Comparison of ENCODE assay signal across 26 cellular contexts in genomic region chr10:127299956-127300689, GRCh38.
DNase-seq lines count a peak whose midpoint lies in the region; ATAC-seq, FAIRE-seq and TF ChIP-seq lines count a peak whose summit lies in the region.
"Had no signal": no experiment of that assay in that cellular context is flagged by ENCODE, and none has a peak within 500 bp of the region (broad histone marks: within the 10 kb centered on the region; RNA-seq: fewer than 3 reads in every experiment).

No MANE protein-coding gene starts in this region.

- FAIRE-seq in endothelial cell of umbilical vein (lab: Jason Lieb, UNC) = peak; percentile 46
- no peak for FAIRE-seq in kidney (lab: Jason Lieb, UNC)
- FAIRE-seq: D721Med, HTR-8/SVneo, RCC 7860 had no signal

- POLR2A ChIA-PET in WTC11 (lab: Charles Lee) = no interaction called here
- POLR2A ChIA-PET in endothelial cell of umbilical vein (lab: Charles Lee) = no interaction called here

- TF ChIP-seq POLR2A in endothelial cell of umbilical vein (IDR thresholded peaks at IDR 0.05; ENCODE audit: low read depth, low read length) (no peak), right lobe of liver (IDR thresholded peaks at IDR 0.05) (no peak), stomach (IDR thresholded peaks at IDR 0.05) (no peak)

- H3K36me3 ChIP-seq in endothelial cell of umbilical vein (ENCODE audit: control insufficient read depth in 2 of 2, extremely low read depth in 1 of 2, insufficient read depth in 2 of 2, low read length in 2 of 2) (no peaks in the 10 kb centered on the region), right lobe of liver (no peaks in the 10 kb centered on the region), stomach (no peaks in the 10 kb centered on the region), kidney (ENCODE audit: control insufficient read depth in 1 of 2, insufficient read depth in 2 of 2, low read length in 2 of 2) (no peaks in the 10 kb centered on the region)
- H3K36me3 ChIP-seq: BLaER1 treated with 17β-estradiol and CSF1 and Interleukin-3, amounts not matched to agents 10 nM and 100 nM; MG63 had no signal

- H3K4me1 ChIP-seq in endothelial cell of umbilical vein (ENCODE audit: control insufficient read depth, extremely low read depth, insufficient read depth, low read length) (no peaks in the 10 kb centered on the region), right lobe of liver (peaks cover 0 to 16% (median 0%) of the 10 kb centered on the region in 4 donors), stomach (peaks cover 10 to 29% (median 15%) of the 10 kb centered on the region in 4 donors), kidney (ENCODE audit: control insufficient read depth in 1 of 2, insufficient read depth in 1 of 2, low read depth in 1 of 2, low read length in 2 of 2) (peaks cover 5 to 17% of the 10 kb centered on the region in 2 donors)
- H3K4me1 ChIP-seq: BLaER1 treated with 17β-estradiol and CSF1 and Interleukin-3, amounts not matched to agents 10 nM and 100 nM had no signal

- dilution Hi-C loops in endothelial cell of umbilical vein (cut with MboI; ENCODE audit: extremely low pct_ligation_motif_present, low sequenced_read_pairs) = no loop called here

- H3K27ac Mint-ChIP-seq in WTC11 = peak overlapping the region; percentile 34; the same call in 1 of the 2 replicates
- H3K27ac Mint-ChIP-seq: CD8-positive, alpha-beta memory T cell; IgD-negative memory B cell had no signal

- 62% methylated on average over 9 of the region's 13 CpGs for whole genome bisulfite sequencing in right lobe of liver (ENCODE audit: insufficient coverage, low coverage, low lambda C conversion rate, missing lambda C conversion rate)
- WGBS in stomach, 5 donors = 59 to 81% (median 68%) methylated on average over 13 of the region's 13 CpGs

- no TSS peak for BruUV-seq in endothelial cell of umbilical vein (replicated peaks; lab: Mats Ljungman, UMichigan)

- H3K4me2 ChIP-seq in endothelial cell of umbilical vein (ENCODE audit: insufficient read depth, low read length) = no peak overlapping the region
- H3K4me2 ChIP-seq: BLaER1 treated with 17β-estradiol and CSF1 and Interleukin-3, amounts not matched to agents 10 nM and 100 nM had no signal

- TF ChIP-seq EP300 in stomach (IDR thresholded peaks at IDR 0.05) = no peak

- H3K4me3 Mint-ChIP-seq in WTC11 = no peak overlapping the region
- H3K4me3 Mint-ChIP-seq: CD8-positive, alpha-beta memory T cell; H9; IgD-negative memory B cell had no signal

- CTCF ChIA-PET in WTC11 (lab: Charles Lee) = no interaction called here
- CTCF ChIA-PET in endothelial cell of umbilical vein (lab: Charles Lee) = no interaction called here

- H3K9me1 ChIP-seq in endothelial cell of umbilical vein (replicated peaks; ENCODE audit: control insufficient read depth, extremely low read depth, insufficient read depth, low read length) = no peaks in the 10 kb centered on the region

- H4K20me1 ChIP-seq in endothelial cell of umbilical vein (replicated peaks; ENCODE audit: control insufficient read depth, extremely low read depth, insufficient read depth, low read length) = no peaks in the 10 kb centered on the region
- H4K20me1 ChIP-seq: BLaER1 treated with 17β-estradiol and CSF1 and Interleukin-3, amounts not matched to agents 10 nM and 100 nM had no signal

- no peaks in the 10 kb centered on the region for H3K27me3 ChIP-seq in endothelial cell of umbilical vein (ENCODE audit: control insufficient read depth in 2 of 2, insufficient read depth in 2 of 2, low read length in 2 of 2)
- no peaks in the 10 kb centered on the region for H3K27me3 ChIP-seq in right lobe of liver
- no peaks in the 10 kb centered on the region for H3K27me3 ChIP-seq in stomach
- H3K27me3 ChIP-seq: BLaER1 treated with 17β-estradiol and CSF1 and Interleukin-3, amounts not matched to agents 10 nM and 100 nM; MG63 had no signal

- no peak overlapping the region for H3K27ac ChIP-seq in endothelial cell of umbilical vein (ENCODE audit: insufficient read depth, low read depth, low read length)
- peak overlapping the region in 2 of 3 donors; percentile 5 to 57 for H3K27ac ChIP-seq in right lobe of liver
- peak overlapping the region in 3 of 5 donors; percentile 33 to 61 (median 55) for H3K27ac ChIP-seq in stomach
- H3K27ac ChIP-seq in kidney (ENCODE audit: low read depth in 2 of 2, low read length in 2 of 2) = no peak overlapping the region
- H3K27ac ChIP-seq: BLaER1 treated with 17β-estradiol and CSF1 and Interleukin-3, amounts not matched to agents 10 nM and 100 nM; HL-60 had no signal

- H3K9ac ChIP-seq in endothelial cell of umbilical vein (replicated peaks; ENCODE audit: extremely low read depth, insufficient read depth, low read length) = no peak overlapping the region
- no peak overlapping the region for H3K9ac ChIP-seq in kidney (ENCODE audit: low read length in 2 of 2)
- H3K9ac ChIP-seq: BLaER1 treated with 17β-estradiol and CSF1 and Interleukin-3, amounts not matched to agents 10 nM and 100 nM had no signal

- H3K9me3 ChIP-seq in endothelial cell of umbilical vein (replicated peaks; ENCODE audit: control insufficient read depth, insufficient read depth, low read length) (no peaks in the 10 kb centered on the region), right lobe of liver (no peaks in the 10 kb centered on the region), stomach (no peaks in the 10 kb centered on the region), kidney (ENCODE audit: control insufficient read depth in 1 of 2, low read length in 2 of 2) (no peaks in the 10 kb centered on the region)
- H3K9me3 ChIP-seq: BLaER1 treated with 17β-estradiol and CSF1 and Interleukin-3, amounts not matched to agents 10 nM and 100 nM; MG63 had no signal

- intact Hi-C loops in endothelial cell of umbilical vein (cut with micrococcal nuclease) (no loop called here), right lobe of liver (cut with DNase I) (no loop called here), stomach (cut with DNase I; ENCODE audit: low total_unique reads) (no loop called here), kidney (cut with DNase I) (no loop called here)

- no peaks in the 10 kb centered on the region for H3K36me3 Mint-ChIP-seq in WTC11
- H3K36me3 Mint-ChIP-seq: IgD-negative memory B cell had no signal

- no peaks in the 10 kb centered on the region for H3K79me2 ChIP-seq in endothelial cell of umbilical vein (ENCODE audit: control insufficient read depth, insufficient read depth, low read length)

- TF ChIP-seq CTCF in WTC11 (IDR thresholded peaks at IDR 0.05) (no peak), endothelial cell of umbilical vein (IDR thresholded peaks at IDR 0.05; ENCODE audit: extremely low read depth in 1 of 2, insufficient read depth in 1 of 2, low read depth in 1 of 2, low read length in 2 of 2) (no peak), right lobe of liver (IDR thresholded peaks at IDR 0.05) (no peak), stomach (IDR thresholded peaks at IDR 0.05) (no peak), kidney (IDR thresholded peaks at IDR 0.05; ENCODE audit: borderline replicate concordance, extremely low read depth, insufficient read depth) (no peak)

- no peak overlapping the region for H2AFZ ChIP-seq in endothelial cell of umbilical vein (ENCODE audit: low read depth, low read length)

- H3K4me3 ChIP-seq in endothelial cell of umbilical vein (replicated peaks in 1 of 3; ENCODE audit: insufficient read depth in 1 of 3, low read depth in 1 of 3, low read length in 3 of 3) (no peak overlapping the region), right lobe of liver (no peak overlapping the region), stomach (no peak overlapping the region), kidney (ENCODE audit: low read length in 2 of 2) (no peak overlapping the region)
- H3K4me3 ChIP-seq: BLaER1 treated with 17β-estradiol and CSF1 and Interleukin-3, amounts not matched to agents 10 nM and 100 nM; MG63 had no signal

- ATAC-seq in WTC11 = no peak
- peak in 3 of 4 donors; percentile 45 to 65 (median 54) for ATAC-seq in right lobe of liver

- DNase-seq in WTC11 (ENCODE audit: low spot score) = no peak
- DNase-seq in endothelial cell of umbilical vein (ENCODE audit: low read depth, low spot score) = no peak
- DNase-seq in right lobe of liver = peak in 1 of 3 donors; percentile 32
- DNase-seq in stomach = peak; percentile 49
- no peak for DNase-seq in NCI-H748 (lab: John Stamatoyannopoulos, UW; ENCODE audit: unreplicated experiment)
- DNase-seq in kidney = no peak
- no peak for DNase-seq in activated T-cell treated with anti-CD3 and anti-CD28 coated beads for 4 hours
- DNase-seq: CD8-positive, alpha-beta memory T cell; DND-41; H9; Karpas-422; MG63; NCI-H1048; NCI-H1436 treated with DMSO at 0.1 percent for 48 hours; NCI-H2029 treated with DMSO at 0.1 percent for 48 hours; NCI-H2171 treated with DMSO at 0.1 percent for 48 hours; NCI-H446 treated with DMSO at 0.1 percent for 48 hours; NCI-H748 treated with DMSO at 0.1 percent for 48 hours; NK-92 treated with Interleukin-12 subunit alpha and Interleukin-12 subunit beta, amount 100 ng/mL, for 24 hours; Right ventricle myocardium superior had no signal

- peaks cover 45% of the 10 kb centered on the region for H3K4me1 Mint-ChIP-seq in WTC11

- no peaks in the 10 kb centered on the region for H3K9me3 Mint-ChIP-seq in WTC11
- H3K9me3 Mint-ChIP-seq: CD8-positive, alpha-beta memory T cell; H9 had no signal

- H3K27me3 Mint-ChIP-seq in WTC11 (ENCODE audit: low read depth) = no peaks in the 10 kb centered on the region
- H3K27me3 Mint-ChIP-seq: CD8-positive, alpha-beta memory T cell; IgD-negative memory B cell had no signal

TF ChIP-seq in WTC11, 78 proteins besides CTCF, POLR2A, EP300 and RAD21 (continues in another document):
- TF ChIP-seq SMAD4 (CRISPR knock-in tag; IDR thresholded peaks at IDR 0.05) (no peak), MLX (CRISPR knock-in tag; IDR thresholded peaks at IDR 0.05) (no peak)

TF ChIP-seq in endothelial cell of umbilical vein, 7 proteins besides CTCF, POLR2A, EP300 and RAD21:
- TF ChIP-seq MYC (IDR thresholded peaks at IDR 0.05; ENCODE audit: low read depth, low read length) (no peak), GATA2 (IDR thresholded peaks at IDR 0.05; ENCODE audit: insufficient read depth, insufficient read length, low read depth, low read length) (no peak), JUN (IDR thresholded peaks at IDR 0.05; ENCODE audit: borderline replicate concordance, insufficient read depth, insufficient read length, low read depth) (no peak), POLR2AphosphoS5 (IDR thresholded peaks at IDR 0.05; ENCODE audit: insufficient read depth, low read depth, low read length) (no peak), EZH2 (IDR thresholded peaks at IDR 0.05; ENCODE audit: borderline replicate concordance, low read depth, low read length, severe bottlenecking) (no peak), FOS (IDR thresholded peaks at IDR 0.05; ENCODE audit: borderline replicate concordance, insufficient read depth, low read length) (no peak), MAX (IDR thresholded peaks at IDR 0.05; ENCODE audit: insufficient read depth, insufficient read length) (no peak)

Comparison
In these comparisons a context has a peak if more than half of its experiments do, and no peak if none do; other contexts are left out.
1. H3K27ac ChIP-seq: peak in right lobe of liver (2 of 3) and stomach (3 of 5); none in endothelial cell of umbilical vein (single experiment) and kidney (0 of 2).